ENCODE assay signal across 12 cellular contexts in genomic region chr1:163774390-163774789, GRCh38.
DNase-seq lines count a peak whose midpoint lies in the region; ATAC-seq, FAIRE-seq and TF ChIP-seq lines count a peak whose summit lies in the region.
"Had no signal": no experiment of that assay in that cellular context is flagged by ENCODE, and none has a peak within 500 bp of the region (broad histone marks: within the 10 kb centered on the region; RNA-seq: fewer than 3 reads in every experiment).

No MANE protein-coding gene starts in this region.

- TF ChIP-seq POLR2A in H54 (IDR thresholded peaks at IDR 0.05; ENCODE audit: low read depth, low read length) = no peak

- ATAC-seq in GM21526 (IDR thresholded peaks at IDR 0.05; ENCODE audit: low FRiP score, unreplicated experiment) = no peak

- DNase-seq in DMS 273 treated with DMSO at 0.1 percent for 48 hours (lab: John Stamatoyannopoulos, UW) (peak; percentile 3), NCI-H446 treated with DMSO at 0.1 percent for 48 hours (lab: John Stamatoyannopoulos, UW) (peak; percentile 93), middle frontal gyrus (ENCODE audit: extremely low spot score, low spot score) (peak; percentile 49), superior temporal gyrus (ENCODE audit: extremely low spot score) (peak; percentile 67), urothelium cell line (ENCODE audit: low spot score) (no peak), H54 (ENCODE audit: insufficient read length, low spot score) (no peak)
- DNase-seq: CD4-positive, alpha-beta T cell; NCI-H1930; Peyer's patch had no signal

- FAIRE-seq in urothelium cell line (lab: Jason Lieb, UNC) (no peak), H54 (lab: Jason Lieb, UNC) (no peak)
- FAIRE-seq: A204.1, GM12891 had no signal

Comparison
In these comparisons a context has a peak if more than half of its experiments do, and no peak if none do; other contexts are left out.
1. DNase-seq: peak in DMS 273 treated with DMSO at 0.1 percent for 48 hours (single experiment), NCI-H446 treated with DMSO at 0.1 percent for 48 hours (single experiment), middle frontal gyrus (single experiment) and superior temporal gyrus (single experiment); none in urothelium cell line (single experiment) and H54 (single experiment).